8 cellular contexts compared by ENCODE assay signal in genomic region chr2:64143154-64144056, GRCh38. TPM values are rescaled to one million over a fixed set of nuclear protein-coding genes. Genes with fewer than 3 reads are reported as not detected.
A peak's percentile ranks its signal among the peaks of the same experiment; 100 is the strongest.
DNase-seq lines count a peak whose midpoint lies in the region; ATAC-seq and TF ChIP-seq lines count a peak whose summit lies in the region.

No MANE protein-coding gene starts in this region.

- no peaks in the 10 kb centered on the region for H3K9me3 Mint-ChIP-seq in HFFc6
- H3K9me3 Mint-ChIP-seq in effector memory CD8-positive, alpha-beta T cell: no peaks in the 10 kb centered on the region
- no peaks in the 10 kb centered on the region for H3K9me3 Mint-ChIP-seq in memory B cell

- H3K4me3 ChIP-seq in WERI-Rb-1 (ENCODE audit: low read depth, low read length): peak overlapping the region; percentile 97
- H3K4me3 ChIP-seq in stomach smooth muscle (ENCODE audit: low read length in 2 of 2): peak overlapping the region; percentile 79 to 93

- H3K27ac ChIP-seq in WERI-Rb-1 (peak overlapping the region; percentile 88), stomach smooth muscle (ENCODE audit: low read length) (peak overlapping the region; percentile 81)

- H3K27ac Mint-ChIP-seq in HFFc6 (peak overlapping the region; percentile 92), memory B cell (peak overlapping the region; percentile 99)
- peak overlapping the region; percentile 95 to 96 for H3K27ac Mint-ChIP-seq in effector memory CD8-positive, alpha-beta T cell

- peak overlapping the region; percentile 75 to 90 for H3K9ac ChIP-seq in stomach smooth muscle (ENCODE audit: low read length in 2 of 2)

- peaks cover 39% of the 10 kb centered on the region for H3K4me1 Mint-ChIP-seq in HFFc6 (ENCODE audit: low read depth)
- peaks cover 20 to 28% of the 10 kb centered on the region in 2 donors for H3K4me1 Mint-ChIP-seq in effector memory CD8-positive, alpha-beta T cell (ENCODE audit: low read depth in 2 of 2)
- peaks cover 37% of the 10 kb centered on the region for H3K4me1 Mint-ChIP-seq in memory B cell

- H3K36me3 Mint-ChIP-seq in HFFc6 (ENCODE audit: low read depth) (no peaks in the 10 kb centered on the region; the same call in 1 of the 2 replicates), memory B cell (peaks cover 5% of the 10 kb centered on the region)
- peaks cover 22% of the 10 kb centered on the region for H3K36me3 Mint-ChIP-seq in effector memory CD8-positive, alpha-beta T cell (ENCODE audit: insufficient read depth)

- 0 out of 2 replicates have a peak, but pooled peaks cover 2% of the 10 kb centered on the region for H3K36me3 ChIP-seq in WERI-Rb-1
- no peaks in the 10 kb centered on the region for H3K36me3 ChIP-seq in stomach smooth muscle (ENCODE audit: control insufficient read depth in 2 of 2, insufficient read depth in 2 of 2, low read length in 2 of 2)

- peak overlapping the region; percentile 96 for H3K4me3 Mint-ChIP-seq in HFFc6
- peak overlapping the region; percentile 94 to 97 for H3K4me3 Mint-ChIP-seq in effector memory CD8-positive, alpha-beta T cell
- H3K4me3 Mint-ChIP-seq in memory B cell: peak overlapping the region; percentile 98

- no peaks in the 10 kb centered on the region for H3K9me3 ChIP-seq in WERI-Rb-1 (ENCODE audit: severe bottlenecking)
- no peaks in the 10 kb centered on the region for H3K9me3 ChIP-seq in stomach smooth muscle (ENCODE audit: control insufficient read depth in 2 of 2, low read length in 2 of 2)

- H3K4me1 ChIP-seq in stomach smooth muscle (ENCODE audit: control insufficient read depth, insufficient read depth, low read length): peaks cover 13% of the 10 kb centered on the region

- DNase-seq in DMS79 treated with DMSO at 0.1 percent for 48 hours (lab: John Stamatoyannopoulos, UW): peak; percentile 57
- DNase-seq in DMS79 (lab: John Stamatoyannopoulos, UW): no peak
- DNase-seq in HFFc6: no peak
- DNase-seq in NCI-H1092 treated with DMSO at 0.1 percent for 48 hours (lab: John Stamatoyannopoulos, UW): peak; percentile 39
- peak; percentile 55 for DNase-seq in WERI-Rb-1
- DNase-seq in effector memory CD8-positive, alpha-beta T cell: peak in 2 of 3 experiments; percentile 10 to 30
- DNase-seq in memory B cell (ENCODE audit: low spot score in 2 of 2): peak; percentile 12 to 15

- ATAC-seq in effector memory CD8-positive, alpha-beta T cell (replicated peaks): peak; percentile 33
- peak; percentile 17 for ATAC-seq in memory B cell (ENCODE audit: low read depth)

- no peak for TF ChIP-seq CTCF in HFFc6 (IDR thresholded peaks at IDR 0.05)
- TF ChIP-seq CTCF in WERI-Rb-1 (IDR thresholded peaks at IDR 0.05; ENCODE audit: low read depth, low read length): no peak

- peaks cover 2% of the 10 kb centered on the region; the same call in 1 of the 2 replicates for H3K27me3 Mint-ChIP-seq in HFFc6 (ENCODE audit: insufficient read depth)
- H3K27me3 Mint-ChIP-seq in effector memory CD8-positive, alpha-beta T cell: no peaks in the 10 kb centered on the region
- no peaks in the 10 kb centered on the region for H3K27me3 Mint-ChIP-seq in memory B cell

- H3K27me3 ChIP-seq in WERI-Rb-1 (ENCODE audit: insufficient read depth, low read depth, severe bottlenecking) (no peaks in the 10 kb centered on the region), stomach smooth muscle (ENCODE audit: control insufficient read depth in 1 of 2, insufficient read depth in 2 of 2, low read length in 2 of 2) (no peaks in the 10 kb centered on the region)

RNA-seq across cellular contexts. Expression of gene PELI1, which starts 0.8 kb away (rescaled TPM):
- 1 to 10 TPM; 1.9 to 4.9 (median 2.8) TPM for total RNA-seq in HFFc6 (2021; fragmentation: NEBNext Ultra II Directional; extraction: Animal tissue kit (Norgen Biotek cat#: 25700))

Comparison
In these comparisons a context has a peak if more than half of its experiments do, and no peak if none do; other contexts are left out.
1. DNase-seq: peak in DMS79 treated with DMSO at 0.1 percent for 48 hours (single experiment), NCI-H1092 treated with DMSO at 0.1 percent for 48 hours (single experiment), WERI-Rb-1 (single experiment), effector memory CD8-positive, alpha-beta T cell (2 of 3) and memory B cell (2 of 2); none in DMS79 (single experiment) and HFFc6 (single experiment).
2. Peak in every context shown above with its lines, with median percentiles within 50 percentile points of each other: H3K27ac Mint-ChIP-seq and H3K4me3 Mint-ChIP-seq.